In genomic region chr4:868421-868820, GRCh38 we compare ENCODE assay signal across 28 cellular contexts. TPM values are rescaled to one million over a fixed set of nuclear protein-coding genes. Genes with fewer than 3 reads are reported as not detected.
"Had no signal": no experiment of that assay in that cellular context is flagged by ENCODE, and none has a peak within 500 bp of the region (broad histone marks: within the 10 kb centered on the region; RNA-seq: fewer than 3 reads in every experiment).

No MANE protein-coding gene starts in this region.

- ATAC-seq: left colon; left lung; lower lobe of right lung; natural killer cell; right lobe of liver; stimulated activated memory B cell treated with anti-CD40 and anti-IgM and Interleukin-4, amounts not matched to agents 10 μg/mL and 1 μg/mL and 100 μg/mL, for 72 hours; stimulated activated naive CD8-positive, alpha-beta T cell treated with anti-CD3 and anti-CD28 coated beads, Interleukin-15, Interleukin-2, amounts not matched to agents 100 U/mL and 50 U/mL, for 24 hours had no signal

- H3K9ac ChIP-seq: neural progenitor cell had no signal

- H3K4me1 ChIP-seq: left lung, lower lobe of right lung, neural progenitor cell, right atrium auricular region, right lobe of liver, stomach, testis, thyroid gland, transverse colon, upper lobe of left lung, vagina had no signal

- H3K27ac ChIP-seq: left lung, lower lobe of right lung, neural progenitor cell, ovary, right atrium auricular region, right lobe of liver, stomach, testis, thyroid gland, transverse colon, upper lobe of left lung, vagina had no signal

- H3K9me3 ChIP-seq: left lung, lower lobe of right lung, ovary, right atrium auricular region, right lobe of liver, stomach, testis, thyroid gland, transverse colon, upper lobe of left lung, vagina had no signal

- FAIRE-seq: keratinocyte had no signal

- H3K4me3 ChIP-seq: left lung, lower lobe of right lung, neural progenitor cell, ovary, right atrium auricular region, right lobe of liver, smooth muscle cell, stomach, testis, thyroid gland, transverse colon, upper lobe of left lung, vagina had no signal

- H3K36me3 ChIP-seq: neural progenitor cell, ovary had no signal

- DNase-seq: hippocampal formation; left colon; left lung; lower lobe of right lung; mammary epithelial cell; mesendoderm; naive B cell; natural killer cell; nephron progenitor cell; ovary; stimulated activated CD4-positive, alpha-beta T cell treated with anti-CD3 and anti-CD28 coated beads, Interleukin-1b, Interleukin-23, amount 100 ng/mL, for 48 hours; stimulated activated CD4-positive, alpha-beta T cell treated with anti-CD3 and anti-CD28 coated beads, Interleukin-2, amount 100 ng/mL, for 48 hours; stimulated activated CD4-positive, alpha-beta T cell treated with anti-CD3 and anti-CD28 coated beads, Interleukin-4, amount 100 ng/mL, for 4 hours; stimulated activated CD8-positive, alpha-beta memory T cell treated with anti-CD3 and anti-CD28 coated beads, Interleukin-4, amount 100 ng/mL, for 48 hours; stimulated activated naive CD8-positive, alpha-beta T cell treated with anti-CD3 and anti-CD28 coated beads, Interleukin-15, Interleukin-2, amounts not matched to agents 100 U/mL and 50 U/mL, for 24 hours; stomach; testis; thyroid gland; transverse colon; upper lobe of left lung had no signal

RNA-seq across cellular contexts. Expression of gene CPLX1, which starts 42.5 kb away (rescaled TPM):
- total RNA-seq: natural killer cell, skeletal muscle tissue, smooth muscle cell had no signal
- polyA plus RNA-seq: smooth muscle cell had no signal
